Comparison of ENCODE assay signal across 7 cellular contexts in the genomic region with DNA sequence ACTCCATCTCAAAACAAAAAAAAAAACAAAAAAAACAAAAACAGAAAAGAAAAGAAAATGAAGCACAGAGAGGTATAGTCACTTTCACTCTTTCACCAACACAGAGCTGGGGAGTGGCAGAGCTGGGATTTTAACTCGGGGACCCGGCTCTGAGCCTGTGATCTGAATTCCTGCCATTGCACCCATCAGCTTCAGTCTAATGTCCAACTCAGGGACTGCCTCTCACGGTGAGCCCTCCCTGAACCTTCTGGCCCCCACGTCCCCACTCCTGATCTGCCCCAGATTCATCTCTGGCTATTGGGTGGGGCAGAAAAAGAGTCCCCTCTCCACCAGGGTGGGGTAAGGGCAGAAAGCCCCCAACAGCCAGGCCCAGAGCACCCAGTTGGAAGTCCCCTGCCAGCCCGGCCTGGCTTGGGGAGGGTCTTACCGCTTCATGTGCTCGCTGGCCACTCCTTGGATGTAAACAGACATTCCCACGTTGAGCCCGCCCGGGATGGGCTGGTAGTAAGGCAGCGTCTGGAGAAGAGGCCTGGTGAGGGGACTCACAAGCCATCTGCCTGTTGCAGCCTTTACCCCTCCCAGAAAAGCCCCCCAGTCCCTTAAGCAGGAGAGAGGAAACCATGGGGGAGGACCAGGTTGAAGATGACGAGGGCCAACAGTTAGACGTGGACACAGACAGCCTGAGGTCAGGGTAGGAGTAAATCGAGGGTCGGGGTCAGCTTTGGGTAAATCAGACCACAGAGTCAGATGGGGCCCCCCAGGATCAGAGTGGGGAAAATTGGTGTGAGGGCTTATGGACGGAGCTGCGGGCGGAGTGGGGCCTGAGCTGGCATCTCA. TPM values are rescaled to one million over a fixed set of nuclear protein-coding genes. Genes with fewer than 3 reads are reported as not detected.
A peak's percentile ranks its signal among the peaks of the same experiment; 100 is the strongest.
DNase-seq lines count a peak whose midpoint lies in the region; ATAC-seq, FAIRE-seq and TF ChIP-seq lines count a peak whose summit lies in the region.
"Had no signal": no experiment of that assay in that cellular context is flagged by ENCODE, and none has a peak within 500 bp of the region (broad histone marks: within the 10 kb centered on the region; RNA-seq: fewer than 3 reads in every experiment).

No MANE protein-coding gene starts in this region.

- H4K8ac ChIP-seq in H1 (ENCODE audit: extremely low read depth, insufficient read depth, low read length), result peak overlapping the region; percentile 80; the same call in 1 of the 2 replicates

- CTCF ChIA-PET in H1 (lab: Charles Lee; ENCODE audit: partially characterized antibody), result interaction anchor here (1.2 kb wide), 1 partner anchor 34 kb away, joined by 3 read pairs; no protein-coding TSS in a partner anchor

- no peaks in the 10 kb centered on the region for H3K79me2 ChIP-seq in H1 (ENCODE audit: control insufficient read depth in 1 of 2, insufficient read depth in 2 of 2, low read length in 2 of 2)

- no peak overlapping the region for H2BK120ac ChIP-seq in H1 (replicated peaks; ENCODE audit: low read depth, low read length)

- TF ChIP-seq EP300 in H1 (IDR thresholded peaks at IDR 0.05; ENCODE audit: borderline replicate concordance in 1 of 2, low read depth in 2 of 2, low read length in 2 of 2), result no peak

- no peak overlapping the region for H3K14ac ChIP-seq in H1 (ENCODE audit: insufficient read length)

- FAIRE-seq in H1 (lab: Jason Lieb, UNC), result no peak
- FAIRE-seq in small intestine (lab: Jason Lieb, UNC), result no peak

- H3K4me2 ChIP-seq in H1 (ENCODE audit: insufficient read depth in 1 of 2, low read depth in 2 of 2, low read length in 2 of 2), result no peak overlapping the region

- H4K20me1 ChIP-seq in H1 (replicated peaks in 1 of 2; ENCODE audit: control insufficient read depth in 1 of 2, insufficient read depth in 2 of 2, low read length in 2 of 2), result peaks cover under 1 to 2% of the 10 kb centered on the region in 2 experiments

- H2AFZ ChIP-seq in H1 (ENCODE audit: low read length), result no peak overlapping the region

- H3K23me2 ChIP-seq in H1 (ENCODE audit: low read depth, low read length), result no peaks in the 10 kb centered on the region

- TF ChIP-seq RAD21 in H1 (IDR thresholded peaks at IDR 0.05 in 1 of 2, conservative IDR thresholded peaks at IDR 0.05 in 1 of 2; ENCODE audit: low read depth in 2 of 2, low read length in 2 of 2), result no peak

- POLR2A ChIA-PET in H1 (lab: Charles Lee; ENCODE audit: partially characterized antibody), result interaction anchor here (0.7 to 1.3 kb wide), 4 partner anchors 8 to 29 kb away, joined by 3 to 6 read pairs (median 4); no protein-coding TSS in a partner anchor

- no peak overlapping the region for H3K4ac ChIP-seq in H1 (replicated peaks; ENCODE audit: insufficient read length, low read depth, low read length)

- no peaks in the 10 kb centered on the region for H3K4me1 ChIP-seq in H1 (replicated peaks in 1 of 4; ENCODE audit: control insufficient read depth in 3 of 4, insufficient read depth in 4 of 4, low read length in 3 of 4)
- H3K4me1 ChIP-seq in small intestine (ENCODE audit: control insufficient read depth in 2 of 2, insufficient read depth in 1 of 2, low read depth in 1 of 2, low read length in 1 of 2), result peaks cover 3 to 10% of the 10 kb centered on the region in 2 donors

- no peak overlapping the region for H4K91ac ChIP-seq in H1 (replicated peaks; ENCODE audit: insufficient read length, low read length)

- no peak overlapping the region for H2BK12ac ChIP-seq in H1 (ENCODE audit: low read depth, low read length)

- no peak overlapping the region for H3K18ac ChIP-seq in H1 (ENCODE audit: extremely low read depth, low read length)

- H2BK15ac ChIP-seq in H1 (ENCODE audit: low read length), result no peak overlapping the region

- H3K27me3 ChIP-seq in H1 (replicated peaks in 1 of 4; ENCODE audit: control insufficient read depth in 3 of 4, extremely low read depth in 1 of 4, insufficient read depth in 3 of 4, low read length in 3 of 4) (no peaks in the 10 kb centered on the region), small intestine (ENCODE audit: control insufficient read depth in 2 of 2, insufficient read depth in 2 of 2, low read length in 2 of 2) (no peaks in the 10 kb centered on the region)

- no peak for TF ChIP-seq POLR2A in H1 (IDR thresholded peaks at IDR 0.05; ENCODE audit: control extremely low read depth in 1 of 2, low read depth in 2 of 2, low read length in 2 of 2)

- WGBS in H1 (ENCODE audit: extremely low coverage in 1 of 2, insufficient coverage in 1 of 2, insufficient read length in 1 of 2, insufficient replicate concordance in 2 of 2, low coverage in 1 of 2, low lambda C conversion rate in 2 of 2, missing lambda C conversion rate in 1 of 2), 2 experiments, result 92% methylated on average over 18 of the region's 18 CpGs; no CpG with 5 or more reads in 1 of the 2 experiments
- 20 to 51% (median 40%) methylated on average over 18 of the region's 18 CpGs for WGBS in small intestine, 3 donors

- H3K9ac ChIP-seq in H1 (replicated peaks in 1 of 4; ENCODE audit: extremely low read depth in 1 of 4, low read depth in 3 of 4, low read length in 3 of 4), result no peak overlapping the region

- H3K36me3 ChIP-seq in H1 (ENCODE audit: control insufficient read depth in 2 of 4, insufficient read depth in 4 of 4, low read length in 3 of 4), result peaks cover 0 to 17% (median 9%) of the 10 kb centered on the region in 4 experiments; a peak in 5 of 8 replicates
- H3K36me3 ChIP-seq in small intestine (ENCODE audit: control insufficient read depth in 2 of 2, insufficient read depth in 2 of 2, low read length in 2 of 2), result peaks cover 0 to 10% of the 10 kb centered on the region in 2 donors

- no peak for TF ChIP-seq CTCF in H1 (IDR thresholded peaks at IDR 0.05; ENCODE audit: control extremely low read depth in 1 of 3, insufficient read depth in 1 of 3, low read depth in 1 of 3, low read length in 3 of 3)

- no peak for ATAC-seq in HG02884 (IDR thresholded peaks at IDR 0.05; ENCODE audit: unreplicated experiment)
- no peak for ATAC-seq in HG03520 (IDR thresholded peaks at IDR 0.05; ENCODE audit: unreplicated experiment)

- no peak overlapping the region for H4K5ac ChIP-seq in H1 (ENCODE audit: insufficient read length, low read depth, low read length)

- no peak overlapping the region for H3K23ac ChIP-seq in H1 (ENCODE audit: insufficient read length)

- no peak overlapping the region for H2BK20ac ChIP-seq in H1 (ENCODE audit: low read length)

- no peaks in the 10 kb centered on the region for H3K79me1 ChIP-seq in H1 (ENCODE audit: low read depth, low read length)

- H3K56ac ChIP-seq in H1 (replicated peaks; ENCODE audit: insufficient read length, low read depth, low read length), result no peak overlapping the region

- DNase-seq in H1 (ENCODE audit: low read depth in 1 of 2, low spot score in 2 of 2), result no peak
- DNase-seq in small intestine, result peak; percentile 60
- DNase-seq: midbrain, NCI-H1930, SHP77 treated with DMSO at 0.1 percent for 48 hours had no signal

- no peak overlapping the region for H3K27ac ChIP-seq in H1 (ENCODE audit: low read depth, low read length)
- peak overlapping the region; percentile 90 to 92 for H3K27ac ChIP-seq in small intestine (ENCODE audit: low read depth in 1 of 2, low read length in 1 of 2)

- no peak overlapping the region for H2AK5ac ChIP-seq in H1 (ENCODE audit: low read depth, low read length)

- no peaks in the 10 kb centered on the region for H3K9me3 ChIP-seq in H1 (ENCODE audit: insufficient read depth in 2 of 2, low read depth in 1 of 2, low read length in 1 of 2)
- H3K9me3 ChIP-seq in small intestine (ENCODE audit: control insufficient read depth, low read depth), result no peaks in the 10 kb centered on the region

- H3K4me3 ChIP-seq in H1 (ENCODE audit: extremely low read depth in 1 of 4, insufficient read depth in 2 of 4, low read depth in 3 of 4, low read length in 4 of 4) (no peak overlapping the region), small intestine (ENCODE audit: low read depth in 1 of 2, low read length in 2 of 2) (peak overlapping the region; percentile 41 to 89)

- H2BK5ac ChIP-seq in H1 (ENCODE audit: low read depth, low read length), result no peak overlapping the region

RNA-seq across cellular contexts. Expression of gene LGALS4, which starts 0.5 kb away (rescaled TPM):
- total RNA-seq in H1 (2021; fragmentation: NEBNext Ultra II Directional; extraction: Animal tissue kit (Norgen Biotek cat#: 25700)), result 0.37 and 0.54 TPM in 2 replicates
- polyA plus RNA-seq in H1 (2011; rRNA removed), result 0.32 and 0.71 TPM in 2 replicates
- 0.19 TPM for polyA plus RNA-seq in H1 (2011; cell fraction: cytosol; rRNA removed)
- polyA plus RNA-seq in H1 (2011; cell fraction: nucleus; rRNA removed), result 1.3 TPM
- polyA plus RNA-seq in H1 (2012, experiment 1 of 2), result 0.43 to 0.45 TPM in 2 of 4 replicates, not detected in the others
- 0.14 TPM for polyA plus RNA-seq in H1 (2012, experiment 2 of 2)
- polyA plus RNA-seq in H1 (2013, experiment 1 of 2), result 0.43 TPM
- 0.13 TPM for polyA plus RNA-seq in H1 (2013, experiment 2 of 2)
- 0.35 and 0.37 TPM in 2 replicates for polyA minus RNA-seq in H1 (2011; rRNA and poly(A)+ RNA removed)
- polyA minus RNA-seq in H1 (2011; cell fraction: cytosol; rRNA and poly(A)+ RNA removed), result not detected
- polyA minus RNA-seq in H1 (2011; cell fraction: nucleus; rRNA and poly(A)+ RNA removed), result not detected
- polyA plus RNA-seq in small intestine, result 1,000 to 10,000 TPM; 1,250 to 3,807 (median 3,710) TPM

RNA-seq across cellular contexts. Expression of gene ECH1, which starts 19.4 kb away (rescaled TPM):
- total RNA-seq in H1 (2021; fragmentation: NEBNext Ultra II Directional; extraction: Animal tissue kit (Norgen Biotek cat#: 25700)), result 101 and 103 TPM in 2 replicates
- polyA plus RNA-seq in H1 (2011; rRNA removed), result 147 and 173 TPM in 2 replicates
- 160 TPM for polyA plus RNA-seq in H1 (2011; cell fraction: cytosol; rRNA removed)
- 263 TPM for polyA plus RNA-seq in H1 (2011; cell fraction: nucleus; rRNA removed)
- 130 to 213 TPM (median 176 TPM) in 4 replicates for polyA plus RNA-seq in H1 (2012, experiment 1 of 2)
- polyA plus RNA-seq in H1 (2012, experiment 2 of 2), result 162 TPM
- polyA plus RNA-seq in H1 (2013, experiment 1 of 2), result 191 TPM
- 181 TPM for polyA plus RNA-seq in H1 (2013, experiment 2 of 2)
- 55.4 and 74.7 TPM in 2 replicates for polyA minus RNA-seq in H1 (2011; rRNA and poly(A)+ RNA removed)
- 34.3 TPM for polyA minus RNA-seq in H1 (2011; cell fraction: cytosol; rRNA and poly(A)+ RNA removed)
- 30.0 TPM for polyA minus RNA-seq in H1 (2011; cell fraction: nucleus; rRNA and poly(A)+ RNA removed)
- 100 to 1,000 TPM; 218 to 344 (median 317) TPM for polyA plus RNA-seq in small intestine

RNA-seq across cellular contexts. Expression of gene LGALS7B, which starts 23.2 kb away (rescaled TPM):
- not detected in 2 replicates for total RNA-seq in H1 (2021; fragmentation: NEBNext Ultra II Directional; extraction: Animal tissue kit (Norgen Biotek cat#: 25700))
- polyA plus RNA-seq in H1 (2011; rRNA removed) (3.6 and 6.2 TPM in 2 replicates), small intestine (1 to 10 TPM in 2 of 3 donors, not detected in 1; 2.0 to 5.4 TPM)
- 4.2 TPM for polyA plus RNA-seq in H1 (2011; cell fraction: cytosol; rRNA removed)
- 1.9 TPM for polyA plus RNA-seq in H1 (2011; cell fraction: nucleus; rRNA removed)
- 1.1 to 2.9 TPM (median 1.6 TPM) in 4 replicates for polyA plus RNA-seq in H1 (2012, experiment 1 of 2)
- polyA plus RNA-seq in H1 (2012, experiment 2 of 2), result not detected
- 0.85 TPM for polyA plus RNA-seq in H1 (2013, experiment 1 of 2)
- polyA plus RNA-seq in H1 (2013, experiment 2 of 2), result 0.57 TPM
- not detected in 2 replicates for polyA minus RNA-seq in H1 (2011; rRNA and poly(A)+ RNA removed)
- not detected for polyA minus RNA-seq in H1 (2011; cell fraction: cytosol; rRNA and poly(A)+ RNA removed)
- polyA minus RNA-seq in H1 (2011; cell fraction: nucleus; rRNA and poly(A)+ RNA removed), result not detected

RNA-seq across cellular contexts. Expression of gene HNRNPL, which starts 37.6 kb away (rescaled TPM):
- total RNA-seq in H1 (2021; fragmentation: NEBNext Ultra II Directional; extraction: Animal tissue kit (Norgen Biotek cat#: 25700)), result 711 and 779 TPM in 2 replicates
- 403 and 404 TPM in 2 replicates for polyA plus RNA-seq in H1 (2011; rRNA removed)
- 354 TPM for polyA plus RNA-seq in H1 (2011; cell fraction: cytosol; rRNA removed)
- polyA plus RNA-seq in H1 (2011; cell fraction: nucleus; rRNA removed), result 541 TPM
- 683 to 1,004 TPM (median 711 TPM) in 4 replicates for polyA plus RNA-seq in H1 (2012, experiment 1 of 2)
- polyA plus RNA-seq in H1 (2012, experiment 2 of 2), result 537 TPM
- polyA plus RNA-seq in H1 (2013, experiment 1 of 2), result 480 TPM
- 470 TPM for polyA plus RNA-seq in H1 (2013, experiment 2 of 2)
- 621 and 711 TPM in 2 replicates for polyA minus RNA-seq in H1 (2011; rRNA and poly(A)+ RNA removed)
- 351 TPM for polyA minus RNA-seq in H1 (2011; cell fraction: cytosol; rRNA and poly(A)+ RNA removed)
- polyA minus RNA-seq in H1 (2011; cell fraction: nucleus; rRNA and poly(A)+ RNA removed), result 254 TPM
- 100 to 1,000 TPM; 118 to 182 (median 171) TPM for polyA plus RNA-seq in small intestine

RNA-seq across cellular contexts. Expression of gene LGALS7, which starts 38.9 kb away (rescaled TPM):
- not detected in 2 replicates for total RNA-seq in H1 (2021; fragmentation: NEBNext Ultra II Directional; extraction: Animal tissue kit (Norgen Biotek cat#: 25700))
- polyA plus RNA-seq in H1 (2011; rRNA removed), result 0.32 and 1.2 TPM in 2 replicates
- 0.19 TPM for polyA plus RNA-seq in H1 (2011; cell fraction: cytosol; rRNA removed)
- 0.44 TPM for polyA plus RNA-seq in H1 (2011; cell fraction: nucleus; rRNA removed)
- not detected in 4 replicates for polyA plus RNA-seq in H1 (2012, experiment 1 of 2)
- polyA plus RNA-seq in H1 (2012, experiment 2 of 2), result not detected
- 0.12 TPM for polyA plus RNA-seq in H1 (2013, experiment 1 of 2)
- polyA plus RNA-seq in H1 (2013, experiment 2 of 2), result not detected
- not detected in 2 replicates for polyA minus RNA-seq in H1 (2011; rRNA and poly(A)+ RNA removed)
- not detected for polyA minus RNA-seq in H1 (2011; cell fraction: cytosol; rRNA and poly(A)+ RNA removed)
- not detected for polyA minus RNA-seq in H1 (2011; cell fraction: nucleus; rRNA and poly(A)+ RNA removed)
- 1 to 10 TPM in 1 of 3 donors, not detected in 2; 1.1 TPM for polyA plus RNA-seq in small intestine

Comparison
In these comparisons a context has a peak if more than half of its experiments do, and no peak if none do; other contexts are left out.
1. H3K4me3 ChIP-seq: peak in small intestine (2 of 2); none in H1 (0 of 4).
2. RNA of gene LGALS4, which starts 0.5 kb away (polyA plus RNA-seq): 1,250 to 3,807 TPM in small intestine; 0.13 to 1.3 TPM in H1; every median in the first group is over 100 times any median in the second.